ENCODE assay signal across 1 cellular context in genomic region chr2:23565374-23565773, GRCh38.
TF ChIP-seq lines count a peak whose summit lies in the region.

No MANE protein-coding gene starts in this region.

TF ChIP-seq in SK-N-SH, 30 proteins besides CTCF, POLR2A, EP300 and RAD21 (continued from another document):
- no peak for TF ChIP-seq POLR2AphosphoS5 (IDR thresholded peaks at IDR 0.05; ENCODE audit: low read depth, low read length)
- TF ChIP-seq GATA2 (CRISPR knock-in tag; IDR thresholded peaks at IDR 0.05), result no peak
- no peak for TF ChIP-seq TCF12 (IDR thresholded peaks at IDR 0.05)
- TF ChIP-seq MAX (IDR thresholded peaks at IDR 0.05; ENCODE audit: low read depth), result no peak
- TF ChIP-seq MEF2A (IDR thresholded peaks at IDR 0.05; ENCODE audit: borderline replicate concordance, low read depth), result no peak
- no peak for TF ChIP-seq RCOR1 (IDR thresholded peaks at IDR 0.05; ENCODE audit: low read length)
